ENCODE assay signal across 7 cellular contexts in the genomic region with DNA sequence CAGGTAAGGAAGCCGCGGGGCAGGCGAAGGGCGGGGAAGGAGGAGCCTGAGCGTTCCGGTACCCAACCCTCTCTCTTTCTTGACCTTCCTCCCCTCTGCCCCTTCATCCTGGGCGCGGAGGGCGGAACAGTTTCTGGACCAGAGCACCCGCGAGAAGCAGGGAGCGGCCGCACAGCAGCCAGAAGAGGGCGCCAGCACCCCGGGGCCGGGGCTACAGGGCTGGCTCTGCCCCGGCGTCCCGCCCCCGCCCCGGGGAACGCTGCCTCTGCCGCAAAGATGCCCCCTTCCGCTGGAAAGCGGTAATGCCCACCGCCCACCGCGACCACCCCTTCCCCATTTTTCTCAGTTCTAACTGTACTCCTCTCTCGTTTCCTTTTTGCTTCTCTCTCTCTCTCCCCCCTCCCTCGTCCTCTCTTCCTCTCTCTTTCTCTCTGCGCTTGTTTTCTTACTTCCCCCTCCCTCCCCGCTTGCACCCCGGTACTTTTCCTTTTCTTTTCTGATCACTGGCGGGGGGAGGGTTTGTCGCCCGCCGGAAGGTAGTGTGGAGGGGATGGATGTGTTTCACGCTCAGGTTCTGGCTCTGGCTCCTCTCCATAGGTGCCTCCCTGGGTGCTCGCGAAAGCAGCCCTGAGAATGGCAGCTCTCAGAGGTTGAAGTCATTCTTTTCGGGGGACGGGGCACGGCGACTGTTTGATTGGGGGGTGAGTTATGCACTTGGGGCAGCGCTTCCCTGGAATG. TPM values are rescaled to one million over a fixed set of nuclear protein-coding genes. Genes with fewer than 3 reads are reported as not detected.
DNase-seq lines count a peak whose midpoint lies in the region; ATAC-seq, FAIRE-seq and TF ChIP-seq lines count a peak whose summit lies in the region.

No MANE protein-coding gene starts in this region.

- in situ Hi-C loops in HepG2 (cut with HindIII; ENCODE audit: extremely low pct_ligation_motif_present, low pct_unique_long_range_greater_than_20kb) = no loop called here

- TF ChIP-seq CTCF in choroid plexus epithelial cell (conservative IDR thresholded peaks at IDR 0.05; ENCODE audit: low read depth, low read length) (peak; percentile 81), HepG2 (CRISPR knock-in tag; IDR thresholded peaks at IDR 0.05) (peak; percentile 85)

- H3K4me3 ChIP-seq in choroid plexus epithelial cell (ENCODE audit: low read depth, low read length) (peak overlapping the region; percentile 78), HepG2 (replicated peaks in 1 of 3; ENCODE audit: insufficient read depth in 1 of 3, low read depth in 2 of 3, low read length in 3 of 3) (peak overlapping the region; percentile 45 to 75 (median 53))

- no TSS peak for BruUV-seq in HepG2 (replicated peaks; lab: Mats Ljungman, UMichigan)

- no peak for TF ChIP-seq EP300 in HepG2 (IDR thresholded peaks at IDR 0.05; ENCODE audit: low read depth in 2 of 2, low read length in 2 of 2)
- no peak for TF ChIP-seq EP300 in HepG2 (CRISPR knock-in tag; IDR thresholded peaks at IDR 0.05; ENCODE audit: borderline replicate concordance)

- no peaks in the 10 kb centered on the region for H3K36me3 ChIP-seq in HepG2 (replicated peaks in 1 of 2; ENCODE audit: control insufficient read depth in 1 of 2, insufficient read depth in 2 of 2, low read length in 2 of 2)

- FAIRE-seq in HepG2 (lab: Jason Lieb, UNC) = no peak

- no peaks in the 10 kb centered on the region for H4K20me1 ChIP-seq in HepG2 (ENCODE audit: insufficient read depth, low read length)

- H3K27me3 ChIP-seq in HepG2 (ENCODE audit: control insufficient read depth in 1 of 2, insufficient read depth in 2 of 2, low read length in 2 of 2) = peaks cover 4 to 59% of the 10 kb centered on the region in 2 experiments

- 10% methylated on average over 29 of the region's 45 CpGs for WGBS in HepG2 (ENCODE audit: low lambda C conversion rate)

- no peak overlapping the region for H3K27ac ChIP-seq in HepG2 (ENCODE audit: extremely low read length, insufficient read depth, low read length)

- H3K9me3 ChIP-seq in HepG2 (ENCODE audit: low read length) = no peaks in the 10 kb centered on the region

- CTCF ChIA-PET in HepG2 (lab: Yijun Ruan, JAX; ENCODE audit: low intra/inter-chr PET ratio, low total read pairs) = interaction anchor here (0.8 to 1.5 kb wide), 4 partner anchors 31 to 1232 kb away, joined by 3 to 5 read pairs (median 4); no protein-coding TSS in a partner anchor

- H3K4me2 ChIP-seq in HepG2 (ENCODE audit: low read depth, low read length) = peak overlapping the region; percentile 85

- ATAC-seq in GM18502 (IDR thresholded peaks at IDR 0.05; ENCODE audit: poor library complexity, unreplicated experiment) = peak; percentile 95
- peak; percentile 96 for ATAC-seq in HG02798 (IDR thresholded peaks at IDR 0.05; ENCODE audit: poor library complexity, unreplicated experiment)
- peak; percentile 99 for ATAC-seq in HepG2

- POLR2A ChIA-PET in HepG2 (lab: Yijun Ruan, JAX) = no interaction called here

- peak; percentile 40 for DNase-seq in NCI-H1694 (lab: John Stamatoyannopoulos, UW)
- DNase-seq in activated CD4-positive, alpha-beta T cell treated with anti-CD3 and anti-CD28 coated beads for 1 hour = peak; percentile 89
- peak; percentile 82 for DNase-seq in choroid plexus epithelial cell (ENCODE audit: low read depth)
- peak; percentile 32 for DNase-seq in HepG2 (ENCODE audit: low spot score)
- peak; percentile 93 to 95 for DNase-seq in stimulated activated CD4-positive, alpha-beta T cell treated with anti-CD3 and anti-CD28 coated beads, Interleukin-2, amount 100 ng/mL, for 48 hours

- TF ChIP-seq RAD21 in HepG2 (CRISPR knock-in tag; IDR thresholded peaks at IDR 0.05) = peak; percentile 75

- peak overlapping the region; percentile 22; the same call in 1 of the 2 replicates for H3K9ac ChIP-seq in HepG2 (ENCODE audit: insufficient read depth, low read depth, low read length)

- intact Hi-C loops in HepG2 (cut with micrococcal nuclease; ENCODE audit: unreplicated experiment) = loop anchor here (1.0 to 2.0 kb wide), 4 partner anchors 31 to 1233 kb away; a partner anchor contains a TSS

- H3K4me1 ChIP-seq in HepG2 (ENCODE audit: insufficient read depth, low read length) = peaks cover 7% of the 10 kb centered on the region; the same call in 1 of the 2 replicates

- no peak overlapping the region for H2AFZ ChIP-seq in HepG2 (ENCODE audit: low read length)

- TF ChIP-seq POLR2A in HepG2 (IDR thresholded peaks at IDR 0.05; ENCODE audit: insufficient read depth in 1 of 2, low read depth in 2 of 2, low read length in 2 of 2) = no peak

- H3K79me2 ChIP-seq in HepG2 (ENCODE audit: insufficient read depth, low read length) = no peaks in the 10 kb centered on the region

TF ChIP-seq in HepG2, 621 proteins besides CTCF, POLR2A, EP300 and RAD21 (continues in another document):
- TF ChIP-seq, protein P1, sequence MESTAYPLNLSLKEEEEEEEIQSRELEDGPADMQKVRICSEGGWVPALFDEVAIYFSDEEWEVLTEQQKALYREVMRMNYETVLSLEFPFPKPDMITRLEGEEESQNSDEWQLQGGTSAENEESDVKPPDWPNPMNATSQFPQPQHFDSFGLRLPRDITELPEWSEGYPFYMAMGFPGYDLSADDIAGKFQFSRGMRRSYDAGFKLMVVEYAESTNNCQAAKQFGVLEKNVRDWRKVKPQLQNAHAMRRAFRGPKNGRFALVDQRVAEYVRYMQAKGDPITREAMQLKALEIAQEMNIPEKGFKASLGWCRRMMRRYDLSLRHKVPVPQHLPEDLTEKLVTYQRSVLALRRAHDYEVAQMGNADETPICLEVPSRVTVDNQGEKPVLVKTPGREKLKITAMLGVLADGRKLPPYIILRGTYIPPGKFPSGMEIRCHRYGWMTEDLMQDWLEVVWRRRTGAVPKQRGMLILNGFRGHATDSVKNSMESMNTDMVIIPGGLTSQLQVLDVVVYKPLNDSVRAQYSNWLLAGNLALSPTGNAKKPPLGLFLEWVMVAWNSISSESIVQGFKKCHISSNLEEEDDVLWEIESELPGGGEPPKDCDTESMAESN (CRISPR knock-in tag; conservative IDR thresholded peaks at IDR 0.05) = no peak
- TF ChIP-seq AGO2 (optimal IDR thresholded peaks at IDR 0.05; ENCODE audit: low read depth, low read length) = no peak
- TF ChIP-seq, protein P2, sequence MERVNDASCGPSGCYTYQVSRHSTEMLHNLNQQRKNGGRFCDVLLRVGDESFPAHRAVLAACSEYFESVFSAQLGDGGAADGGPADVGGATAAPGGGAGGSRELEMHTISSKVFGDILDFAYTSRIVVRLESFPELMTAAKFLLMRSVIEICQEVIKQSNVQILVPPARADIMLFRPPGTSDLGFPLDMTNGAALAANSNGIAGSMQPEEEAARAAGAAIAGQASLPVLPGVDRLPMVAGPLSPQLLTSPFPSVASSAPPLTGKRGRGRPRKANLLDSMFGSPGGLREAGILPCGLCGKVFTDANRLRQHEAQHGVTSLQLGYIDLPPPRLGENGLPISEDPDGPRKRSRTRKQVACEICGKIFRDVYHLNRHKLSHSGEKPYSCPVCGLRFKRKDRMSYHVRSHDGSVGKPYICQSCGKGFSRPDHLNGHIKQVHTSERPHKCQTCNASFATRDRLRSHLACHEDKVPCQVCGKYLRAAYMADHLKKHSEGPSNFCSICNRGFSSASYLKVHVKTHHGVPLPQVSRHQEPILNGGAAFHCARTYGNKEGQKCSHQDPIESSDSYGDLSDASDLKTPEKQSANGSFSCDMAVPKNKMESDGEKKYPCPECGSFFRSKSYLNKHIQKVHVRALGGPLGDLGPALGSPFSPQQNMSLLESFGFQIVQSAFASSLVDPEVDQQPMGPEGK (CRISPR knock-in tag; IDR thresholded peaks at IDR 0.05) = peak; percentile 74
- TF ChIP-seq KAT8 (CRISPR knock-in tag; IDR thresholded peaks at IDR 0.05) = 0 out of 2 replicates have a peak, but pooled peaks have one; percentile 30
- TF ChIP-seq, protein P3, sequence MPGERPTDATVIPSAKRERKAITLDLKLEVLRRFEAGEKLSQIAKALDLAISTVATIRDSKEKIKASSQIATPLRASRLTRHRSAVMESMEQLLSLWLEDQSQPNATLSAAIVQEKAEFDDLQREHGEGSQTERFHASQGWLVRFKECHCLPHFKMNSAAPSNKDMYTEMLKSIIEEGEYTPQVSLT (CRISPR knock-in tag; IDR thresholded peaks at IDR 0.05; ENCODE audit: borderline replicate concordance, low read depth) = no peak

RNA-seq across cellular contexts. Expression of a gene that starts 13.1 kb away (rescaled TPM):
- not detected in 2 replicates for total RNA-seq in HepG2 (2016; rRNA removed; fragmentation: Illumina TruSeq; extraction: Trizol)
- not detected in 2 replicates for total RNA-seq in HepG2 (2016; cell fraction: cytosol; rRNA removed; fragmentation: Illumina TruSeq; extraction: Trizol; ENCODE audit: low read depth)
- total RNA-seq in HepG2 (2016; cell fraction: insoluble cytoplasmic fraction; rRNA removed; fragmentation: Illumina TruSeq; extraction: Trizol) = not detected in 2 replicates
- total RNA-seq in HepG2 (2016; cell fraction: membrane; rRNA removed; fragmentation: Illumina TruSeq; extraction: Trizol) = not detected in 2 replicates
- total RNA-seq in HepG2 (2016; cell fraction: nucleus; rRNA removed; fragmentation: Illumina TruSeq; extraction: Trizol) = not detected in 2 replicates
- polyA plus RNA-seq in HepG2 (2011; rRNA removed) = 0.04 and 0.09 TPM in 2 replicates
- polyA plus RNA-seq in HepG2 (2011; cell fraction: cytosol; rRNA removed) = 0.01 TPM in 1 of 2 replicates, not detected in the other
- 0.09 and 0.76 TPM in 2 replicates for polyA plus RNA-seq in HepG2 (2011; cell fraction: nucleus; rRNA removed)
- polyA plus RNA-seq in HepG2 (2012) = not detected in 2 replicates
- polyA plus RNA-seq in HepG2 (2016; cell fraction: cytosol; fragmentation: Illumina TruSeq; extraction: Trizol; ENCODE audit: low read depth) = not detected in 2 replicates
- not detected in 2 replicates for polyA plus RNA-seq in HepG2 (2016; cell fraction: insoluble cytoplasmic fraction; fragmentation: Illumina TruSeq; extraction: Trizol; ENCODE audit: low read depth)
- polyA plus RNA-seq in HepG2 (2016; cell fraction: membrane; fragmentation: Illumina TruSeq; extraction: Trizol; ENCODE audit: low read depth) = not detected in 2 replicates
- not detected in 2 replicates for polyA plus RNA-seq in HepG2 (2016; cell fraction: nucleus; fragmentation: Illumina TruSeq; extraction: Trizol; ENCODE audit: insufficient read depth, low read depth)
- polyA minus RNA-seq in HepG2 (2011; rRNA and poly(A)+ RNA removed; ENCODE audit: low replicate concordance) = 0.08 TPM in 1 of 2 replicates, not detected in the other
- polyA minus RNA-seq in HepG2 (2011; cell fraction: cytosol; rRNA and poly(A)+ RNA removed) = not detected in 2 replicates
- not detected in 2 replicates for polyA minus RNA-seq in HepG2 (2011; cell fraction: nucleus; rRNA and poly(A)+ RNA removed)

Comparison
In these comparisons a context has a peak if more than half of its experiments do, and no peak if none do; other contexts are left out.
1. DNase-seq: peak in every context shown above with its lines; median percentile 94 in stimulated activated CD4-positive, alpha-beta T cell treated with anti-CD3 and anti-CD28 coated beads, Interleukin-2, amount 100 ng/mL, for 48 hours; 89 in activated CD4-positive, alpha-beta T cell treated with anti-CD3 and anti-CD28 coated beads for 1 hour; 82 in choroid plexus epithelial cell; 40 in NCI-H1694; 32 in HepG2.